8 cellular contexts compared by ENCODE assay signal in genomic region chr1:108199231-108199657, GRCh38. TPM values are rescaled to one million over a fixed set of nuclear protein-coding genes. Genes with fewer than 3 reads are reported as not detected.
DNase-seq lines count a peak whose midpoint lies in the region; ATAC-seq and TF ChIP-seq lines count a peak whose summit lies in the region.

No MANE protein-coding gene starts in this region.

- peaks cover 31% of the 10 kb centered on the region for H3K36me3 Mint-ChIP-seq in activated CD4-positive, alpha-beta T cell treated with anti-CD3 and anti-CD28 coated beads, Interleukin-2, amount 10 ng/mL, durations not matched to agents 24 days and 14 days (ENCODE audit: low read depth)
- H3K36me3 Mint-ChIP-seq in central memory CD8-positive, alpha-beta T cell (ENCODE audit: insufficient read depth): peaks cover 6% of the 10 kb centered on the region

- H3K27ac ChIP-seq in substantia nigra (ENCODE audit: low read depth, low read length, poor library complexity, severe bottlenecking): peak overlapping the region; percentile 83

- peaks cover 10% of the 10 kb centered on the region for H3K27me3 Mint-ChIP-seq in activated CD4-positive, alpha-beta T cell treated with anti-CD3 and anti-CD28 coated beads, Interleukin-2, amount 10 ng/mL, durations not matched to agents 24 days and 14 days
- H3K27me3 Mint-ChIP-seq in central memory CD8-positive, alpha-beta T cell: no peaks in the 10 kb centered on the region

- ATAC-seq in central memory CD8-positive, alpha-beta T cell (replicated peaks; ENCODE audit: extremely low read depth, poor library complexity, severe bottlenecking): no peak
- ATAC-seq in HG03432 (IDR thresholded peaks at IDR 0.05; ENCODE audit: unreplicated experiment): no peak

- peak overlapping the region; percentile 90 for H3K4me3 Mint-ChIP-seq in activated CD4-positive, alpha-beta T cell treated with anti-CD3 and anti-CD28 coated beads, Interleukin-2, amount 10 ng/mL, durations not matched to agents 24 days and 14 days
- peak overlapping the region; percentile 85 for H3K4me3 Mint-ChIP-seq in central memory CD8-positive, alpha-beta T cell

- H3K27ac Mint-ChIP-seq in activated CD4-positive, alpha-beta T cell treated with anti-CD3 and anti-CD28 coated beads, Interleukin-2, amount 10 ng/mL, durations not matched to agents 24 days and 14 days: peak overlapping the region; percentile 83
- peak overlapping the region; percentile 45 for H3K27ac Mint-ChIP-seq in central memory CD8-positive, alpha-beta T cell (ENCODE audit: low read depth)

- TF ChIP-seq CTCF in GM20000 (IDR thresholded peaks at IDR 0.05; ENCODE audit: extremely low read depth, missing control alignments): no peak

- intact Hi-C loops in activated CD4-positive, alpha-beta T cell treated with anti-CD3 and anti-CD28 coated beads, Interleukin-2, amount 10 ng/mL, durations not matched to agents 24 days and 14 days (cut with micrococcal nuclease): loop anchor here (1.0 kb wide), 1 partner anchor 10 kb away; no protein-coding TSS in a partner anchor

- peaks cover 4% of the 10 kb centered on the region for H3K9me3 Mint-ChIP-seq in activated CD4-positive, alpha-beta T cell treated with anti-CD3 and anti-CD28 coated beads, Interleukin-2, amount 10 ng/mL, durations not matched to agents 24 days and 14 days
- H3K9me3 Mint-ChIP-seq in central memory CD8-positive, alpha-beta T cell: no peaks in the 10 kb centered on the region

- DNase-seq in activated CD4-positive, alpha-beta T cell treated with anti-CD3 and anti-CD28 coated beads, Interleukin-2, amount 10 ng/mL, durations not matched to agents 24 days and 14 days: peak; percentile 64
- DNase-seq in activated CD4-positive, alpha-beta T cell treated with anti-CD3 and anti-CD28 coated beads, Interleukin-2, amount 50 U/mL, for 1 hour: no peak
- DNase-seq in NOMO-1 (lab: John Stamatoyannopoulos, UW; ENCODE audit: unreplicated experiment in 2 of 2): peak; percentile 18 to 52
- DNase-seq in central memory CD8-positive, alpha-beta T cell (ENCODE audit: low spot score in 2 of 2): no peak
- peak; percentile 74 for DNase-seq in kidney tubule cell (ENCODE audit: low spot score)
- DNase-seq in substantia nigra (lab: John Stamatoyannopoulos, UW): peak in 1 of 49 donors; percentile 8
- DNase-seq in GM20000 (ENCODE audit: low spot score): no peak

- peaks cover 27% of the 10 kb centered on the region for H3K4me1 Mint-ChIP-seq in activated CD4-positive, alpha-beta T cell treated with anti-CD3 and anti-CD28 coated beads, Interleukin-2, amount 10 ng/mL, durations not matched to agents 24 days and 14 days
- H3K4me1 Mint-ChIP-seq in central memory CD8-positive, alpha-beta T cell: peaks cover 37% of the 10 kb centered on the region

RNA-seq across cellular contexts. Expression of gene SLC25A24, which starts 0.9 kb away (rescaled TPM):
- total RNA-seq in activated CD4-positive, alpha-beta T cell treated with anti-CD3 and anti-CD28 coated beads, Interleukin-2, amount 10 ng/mL, durations not matched to agents 24 days and 14 days: 16.9 and 18.4 TPM in 2 replicates

RNA-seq across cellular contexts. Expression of gene NBPF4, which starts 44.6 kb away (rescaled TPM):
- total RNA-seq in activated CD4-positive, alpha-beta T cell treated with anti-CD3 and anti-CD28 coated beads, Interleukin-2, amount 10 ng/mL, durations not matched to agents 24 days and 14 days: 0.14 TPM in 1 of 2 replicates, not detected in the other

Comparison
In these comparisons a context has a peak if more than half of its experiments do, and no peak if none do; other contexts are left out.
1. DNase-seq: peak in activated CD4-positive, alpha-beta T cell treated with anti-CD3 and anti-CD28 coated beads, Interleukin-2, amount 10 ng/mL, durations not matched to agents 24 days and 14 days (single experiment), NOMO-1 (2 of 2) and kidney tubule cell (single experiment); none in activated CD4-positive, alpha-beta T cell treated with anti-CD3 and anti-CD28 coated beads, Interleukin-2, amount 50 U/mL, for 1 hour (single experiment), central memory CD8-positive, alpha-beta T cell (0 of 2) and GM20000 (single experiment).